ENCODE assay signal across 1 cellular context in genomic region chr3:148379763-148380162, GRCh38.
TF ChIP-seq lines count a peak whose summit lies in the region.

No MANE protein-coding gene starts in this region.

TF ChIP-seq in WTC11, 78 proteins besides CTCF, POLR2A, EP300 and RAD21 (continued from another document):
- TF ChIP-seq AFF4 (CRISPR knock-in tag; IDR thresholded peaks at IDR 0.05; ENCODE audit: borderline replicate concordance): no peak
- no peak for TF ChIP-seq ZNF138 (CRISPR knock-in tag; conservative IDR thresholded peaks at IDR 0.05)
- no peak for TF ChIP-seq ELF4 (CRISPR knock-in tag; IDR thresholded peaks at IDR 0.05; ENCODE audit: low read depth)
- TF ChIP-seq, protein P1, sequence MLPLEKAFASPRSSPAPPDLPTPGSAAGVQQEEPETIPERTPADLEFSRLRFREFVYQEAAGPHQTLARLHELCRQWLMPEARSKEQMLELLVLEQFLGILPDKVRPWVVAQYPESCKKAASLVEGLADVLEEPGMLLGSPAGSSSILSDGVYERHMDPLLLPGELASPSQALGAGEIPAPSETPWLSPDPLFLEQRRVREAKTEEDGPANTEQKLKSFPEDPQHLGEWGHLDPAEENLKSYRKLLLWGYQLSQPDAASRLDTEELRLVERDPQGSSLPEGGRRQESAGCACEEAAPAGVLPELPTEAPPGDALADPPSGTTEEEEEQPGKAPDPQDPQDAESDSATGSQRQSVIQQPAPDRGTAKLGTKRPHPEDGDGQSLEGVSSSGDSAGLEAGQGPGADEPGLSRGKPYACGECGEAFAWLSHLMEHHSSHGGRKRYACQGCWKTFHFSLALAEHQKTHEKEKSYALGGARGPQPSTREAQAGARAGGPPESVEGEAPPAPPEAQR (CRISPR knock-in tag; IDR thresholded peaks at IDR 0.05): no peak
TF ChIP-seq in WTC11: peak in this region for 0.
